8 cellular contexts compared by ENCODE assay signal in the genomic region with DNA sequence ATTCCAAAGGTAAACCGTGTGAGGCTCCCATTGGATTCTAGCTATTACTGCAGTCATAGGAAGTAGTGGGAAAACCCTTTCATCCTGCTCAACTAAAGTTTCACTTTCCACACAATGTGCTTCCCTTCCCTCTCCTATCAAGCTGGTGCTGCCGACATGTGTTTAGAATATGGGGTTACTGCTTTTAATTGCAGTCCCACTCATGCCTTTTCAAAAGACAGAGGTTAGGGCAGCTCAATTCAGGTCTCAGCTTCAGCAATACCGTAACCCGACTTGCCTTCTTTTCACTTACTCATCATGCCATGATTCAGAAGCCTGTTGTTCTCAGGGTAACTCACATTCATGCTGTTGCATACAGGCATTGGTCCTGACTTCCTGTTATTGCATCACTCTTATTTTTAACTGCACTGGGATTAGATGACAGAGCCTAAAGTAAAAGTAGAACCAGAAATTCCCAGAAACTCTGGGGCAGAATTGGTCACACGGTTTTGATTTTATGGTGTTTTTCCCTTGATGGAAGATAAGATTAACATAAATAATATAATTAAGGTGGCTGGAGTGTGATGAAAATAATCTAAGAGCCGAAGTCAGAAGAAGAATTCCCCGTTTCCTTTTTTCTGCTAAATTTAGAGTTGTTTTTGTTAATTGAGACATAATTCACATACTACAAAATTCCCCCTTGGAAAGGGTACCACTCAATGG. TPM values are rescaled to one million over a fixed set of nuclear protein-coding genes. Genes with fewer than 3 reads are reported as not detected.
DNase-seq lines count a peak whose midpoint lies in the region; ATAC-seq, FAIRE-seq and TF ChIP-seq lines count a peak whose summit lies in the region.

No MANE protein-coding gene starts in this region.

- H3K27me3 ChIP-seq in CD8-positive, alpha-beta T cell (ENCODE audit: insufficient read depth, low read length): no peaks in the 10 kb centered on the region
- no peaks in the 10 kb centered on the region for H3K27me3 ChIP-seq in right atrium auricular region

- POLR2A ChIA-PET in CD8-positive, alpha-beta T cell (lab: Charles Lee): no interaction called here

- H3K4me1 Mint-ChIP-seq in CD8-positive, alpha-beta T cell (ENCODE audit: low read depth): peaks cover 22% of the 10 kb centered on the region
- peaks cover 28% of the 10 kb centered on the region for H3K4me1 Mint-ChIP-seq in activated naive CD8-positive, alpha-beta T cell (ENCODE audit: low read depth)
- peaks cover 50% of the 10 kb centered on the region for H3K4me1 Mint-ChIP-seq in stimulated activated effector memory CD8-positive, alpha-beta T cell treated with anti-CD3 and anti-CD28 coated beads, Interleukin-12 subunit alpha, Interleukin-12 subunit beta, amount 100 ng/mL, for 72 hours

- H3K27me3 Mint-ChIP-seq in CD8-positive, alpha-beta T cell (ENCODE audit: low read depth): peaks cover 2% of the 10 kb centered on the region
- H3K27me3 Mint-ChIP-seq in activated naive CD8-positive, alpha-beta T cell: peaks cover 4% of the 10 kb centered on the region

- peaks cover 8% of the 10 kb centered on the region for H3K4me1 ChIP-seq in CD8-positive, alpha-beta T cell (ENCODE audit: insufficient read depth, low read length)
- peaks cover 0 to 14% of the 10 kb centered on the region in 2 donors for H3K4me1 ChIP-seq in right atrium auricular region

- no peak overlapping the region for H3K27ac Mint-ChIP-seq in CD8-positive, alpha-beta T cell
- peak overlapping the region; percentile 6 for H3K27ac Mint-ChIP-seq in activated naive CD8-positive, alpha-beta T cell
- peak overlapping the region; percentile 95 for H3K27ac Mint-ChIP-seq in stimulated activated effector memory CD8-positive, alpha-beta T cell treated with anti-CD3 and anti-CD28 coated beads, Interleukin-12 subunit alpha, Interleukin-12 subunit beta, amount 100 ng/mL, for 72 hours

- no peak for TF ChIP-seq CTCF in CD8-positive, alpha-beta T cell (IDR thresholded peaks at IDR 0.05)
- no peak for TF ChIP-seq CTCF in right atrium auricular region (IDR thresholded peaks at IDR 0.05)

- no peak overlapping the region for H3K27ac ChIP-seq in CD8-positive, alpha-beta T cell (ENCODE audit: low read depth, low read length)
- peak overlapping the region; percentile 32 to 47 for H3K27ac ChIP-seq in right atrium auricular region

- H3K9me3 Mint-ChIP-seq in CD8-positive, alpha-beta T cell: no peaks in the 10 kb centered on the region
- no peaks in the 10 kb centered on the region for H3K9me3 Mint-ChIP-seq in activated naive CD8-positive, alpha-beta T cell (ENCODE audit: low read depth)
- no peaks in the 10 kb centered on the region for H3K9me3 Mint-ChIP-seq in stimulated activated effector memory CD8-positive, alpha-beta T cell treated with anti-CD3 and anti-CD28 coated beads, Interleukin-12 subunit alpha, Interleukin-12 subunit beta, amount 100 ng/mL, for 72 hours

- DNase-seq in CD8-positive, alpha-beta T cell: no peak
- peak; percentile 95 for DNase-seq in LHCN-M2 (ENCODE audit: low read depth)
- no peak for DNase-seq in right atrium auricular region (ENCODE audit: low spot score)
- no peak for DNase-seq in stimulated activated effector memory CD8-positive, alpha-beta T cell treated with anti-CD3 and anti-CD28 coated beads, Interleukin-12 subunit alpha, Interleukin-12 subunit beta, amount 100 ng/mL, for 72 hours (ENCODE audit: low spot score in 2 of 2)
- no peak for DNase-seq in GM12892 (ENCODE audit: insufficient read length)

- no peak for TF ChIP-seq POLR2A in GM12892 (IDR thresholded peaks at IDR 0.05; ENCODE audit: low read depth, low read length)

- H3K4me3 ChIP-seq in CD8-positive, alpha-beta T cell (ENCODE audit: low read depth, low read length): no peak overlapping the region
- peak overlapping the region in 1 of 2 donors; percentile 15 for H3K4me3 ChIP-seq in right atrium auricular region

- ATAC-seq in CD8-positive, alpha-beta T cell: peak; percentile 47
- ATAC-seq in stimulated activated effector memory CD8-positive, alpha-beta T cell treated with anti-CD3 and anti-CD28 coated beads, Interleukin-12 subunit alpha, Interleukin-12 subunit beta, amount 100 ng/mL, for 72 hours: peak; percentile 95
- ATAC-seq in HG03280 (IDR thresholded peaks at IDR 0.05; ENCODE audit: unreplicated experiment): no peak
- no peak for ATAC-seq in HG03135 (IDR thresholded peaks at IDR 0.05; ENCODE audit: unreplicated experiment)

- no peak for FAIRE-seq in GM12892 (lab: Jason Lieb, UNC)

- intact Hi-C loops in CD8-positive, alpha-beta T cell (cut with DNase I, micrococcal nuclease): no loop called here

- H3K4me3 Mint-ChIP-seq in CD8-positive, alpha-beta T cell: no peak overlapping the region
- H3K4me3 Mint-ChIP-seq in activated naive CD8-positive, alpha-beta T cell: peak overlapping the region; percentile 2
- peak overlapping the region; percentile 58 for H3K4me3 Mint-ChIP-seq in stimulated activated effector memory CD8-positive, alpha-beta T cell treated with anti-CD3 and anti-CD28 coated beads, Interleukin-12 subunit alpha, Interleukin-12 subunit beta, amount 100 ng/mL, for 72 hours

- no peaks in the 10 kb centered on the region for H3K36me3 ChIP-seq in CD8-positive, alpha-beta T cell (ENCODE audit: insufficient read depth, low read length)
- no peaks in the 10 kb centered on the region for H3K36me3 ChIP-seq in right atrium auricular region

- no peaks in the 10 kb centered on the region for H3K9me3 ChIP-seq in CD8-positive, alpha-beta T cell (ENCODE audit: low read length)
- H3K9me3 ChIP-seq in right atrium auricular region: no peaks in the 10 kb centered on the region

- no peaks in the 10 kb centered on the region for H3K36me3 Mint-ChIP-seq in CD8-positive, alpha-beta T cell
- peaks cover 2% of the 10 kb centered on the region for H3K36me3 Mint-ChIP-seq in activated naive CD8-positive, alpha-beta T cell
- H3K36me3 Mint-ChIP-seq in stimulated activated effector memory CD8-positive, alpha-beta T cell treated with anti-CD3 and anti-CD28 coated beads, Interleukin-12 subunit alpha, Interleukin-12 subunit beta, amount 100 ng/mL, for 72 hours: peaks cover 6% of the 10 kb centered on the region

- CTCF ChIA-PET in CD8-positive, alpha-beta T cell (lab: Charles Lee): interaction anchor here (0.6 kb wide), 1 partner anchor 323 kb away, joined by 3 read pairs; no protein-coding TSS in a partner anchor

RNA-seq across cellular contexts. Expression of a gene that starts 45.7 kb away (rescaled TPM):
- not detected for total RNA-seq in CD8-positive, alpha-beta T cell
- total RNA-seq in LHCN-M2 (2014; rRNA removed) (not detected in 2 replicates), right atrium auricular region (1 to 10 TPM; 3.9 to 5.9 TPM)
- polyA plus RNA-seq in LHCN-M2 (2012): not detected
- polyA plus RNA-seq in GM12892 (2012; ENCODE audit: missing spikeins): not detected

RNA-seq across cellular contexts. Expression of a gene that starts 52.6 kb away (rescaled TPM):
- under 1 TPM; 0.08 to 0.11 TPM for total RNA-seq in CD8-positive, alpha-beta T cell
- total RNA-seq in LHCN-M2 (2014; rRNA removed) (not detected in 2 replicates), right atrium auricular region (under 1 TPM in 1 of 2 donors, not detected in 1; 0.16 TPM)
- not detected for polyA plus RNA-seq in LHCN-M2 (2012)
- not detected for polyA plus RNA-seq in GM12892 (2012; ENCODE audit: missing spikeins)

RNA-seq across cellular contexts. Expression of a gene that starts 59.1 kb away (rescaled TPM):
- 10 to 100 TPM; 55.2 to 59.4 TPM for total RNA-seq in CD8-positive, alpha-beta T cell
- total RNA-seq in LHCN-M2 (2014; rRNA removed) (26.5 and 35.4 TPM in 2 replicates), right atrium auricular region (10 to 100 TPM; 30.3 to 41.9 TPM)
- 5.1 TPM for polyA plus RNA-seq in LHCN-M2 (2012)
- polyA plus RNA-seq in GM12892 (2012; ENCODE audit: missing spikeins): 39.0 TPM

Comparison
In these comparisons a context has a peak if more than half of its experiments do, and no peak if none do; other contexts are left out.
1. ATAC-seq: peak in CD8-positive, alpha-beta T cell (single experiment) and stimulated activated effector memory CD8-positive, alpha-beta T cell treated with anti-CD3 and anti-CD28 coated beads, Interleukin-12 subunit alpha, Interleukin-12 subunit beta, amount 100 ng/mL, for 72 hours (single experiment); none in HG03280 (single experiment) and HG03135 (single experiment).